ENCODE assay signal across 1 cellular context in genomic region chr20:58839474-58839874, GRCh38.
TF ChIP-seq lines count a peak whose summit lies in the region.

No MANE protein-coding gene starts in this region.

TF ChIP-seq in K562, 482 proteins besides CTCF, POLR2A, EP300 and RAD21 (continued from another document):
- TF ChIP-seq, protein P1, sequence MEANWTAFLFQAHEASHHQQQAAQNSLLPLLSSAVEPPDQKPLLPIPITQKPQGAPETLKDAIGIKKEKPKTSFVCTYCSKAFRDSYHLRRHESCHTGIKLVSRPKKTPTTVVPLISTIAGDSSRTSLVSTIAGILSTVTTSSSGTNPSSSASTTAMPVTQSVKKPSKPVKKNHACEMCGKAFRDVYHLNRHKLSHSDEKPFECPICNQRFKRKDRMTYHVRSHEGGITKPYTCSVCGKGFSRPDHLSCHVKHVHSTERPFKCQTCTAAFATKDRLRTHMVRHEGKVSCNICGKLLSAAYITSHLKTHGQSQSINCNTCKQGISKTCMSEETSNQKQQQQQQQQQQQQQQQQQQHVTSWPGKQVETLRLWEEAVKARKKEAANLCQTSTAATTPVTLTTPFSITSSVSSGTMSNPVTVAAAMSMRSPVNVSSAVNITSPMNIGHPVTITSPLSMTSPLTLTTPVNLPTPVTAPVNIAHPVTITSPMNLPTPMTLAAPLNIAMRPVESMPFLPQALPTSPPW (CRISPR knock-in tag; IDR thresholded peaks at IDR 0.05) = peak; percentile 66
- TF ChIP-seq ZBTB40 (IDR thresholded peaks at IDR 0.05) (no peak), ZBTB40 (CRISPR knock-in tag; IDR thresholded peaks at IDR 0.05) (no peak), MAFG (tag; conservative IDR thresholded peaks at IDR 0.05) (no peak), NKRF (IDR thresholded peaks at IDR 0.05; ENCODE audit: borderline replicate concordance) (no peak), LCOR (CRISPR knock-in tag; IDR thresholded peaks at IDR 0.05) (no peak), SMC3 (conservative IDR thresholded peaks at IDR 0.05; ENCODE audit: insufficient read depth, low read depth, low read length) (peak; percentile 36; the same call in 1 of the 2 replicates), NCOA1 (IDR thresholded peaks at IDR 0.05; ENCODE audit: low read depth) (no peak), ARID3A (IDR thresholded peaks at IDR 0.05; ENCODE audit: borderline replicate concordance, low read depth, low read length) (no peak), NRF1 (conservative IDR thresholded peaks at IDR 0.05 in 1 of 2, IDR thresholded peaks at IDR 0.05 in 1 of 2) (peak; percentile 46 to 50), ZNF174 (CRISPR knock-in tag; IDR thresholded peaks at IDR 0.05) (no peak), ZNF707 (CRISPR knock-in tag; conservative IDR thresholded peaks at IDR 0.05) (no peak), MNT (conservative IDR thresholded peaks at IDR 0.05) (no peak), CXXC5 (CRISPR knock-in tag; IDR thresholded peaks at IDR 0.05) (peak; percentile 33; the same call in 1 of the 2 replicates), ZBTB5 (IDR thresholded peaks at IDR 0.05) (no peak), FOXJ2 (tag; IDR thresholded peaks at IDR 0.05) (no peak), E2F4 (CRISPR knock-in tag; IDR thresholded peaks at IDR 0.05; ENCODE audit: low read depth) (no peak)
- TF ChIP-seq, protein P2, sequence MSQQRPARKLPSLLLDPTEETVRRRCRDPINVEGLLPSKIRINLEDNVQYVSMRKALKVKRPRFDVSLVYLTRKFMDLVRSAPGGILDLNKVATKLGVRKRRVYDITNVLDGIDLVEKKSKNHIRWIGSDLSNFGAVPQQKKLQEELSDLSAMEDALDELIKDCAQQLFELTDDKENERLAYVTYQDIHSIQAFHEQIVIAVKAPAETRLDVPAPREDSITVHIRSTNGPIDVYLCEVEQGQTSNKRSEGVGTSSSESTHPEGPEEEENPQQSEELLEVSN (IDR thresholded peaks at IDR 0.05; ENCODE audit: borderline replicate concordance in 1 of 2, extremely low read depth in 1 of 2, insufficient read depth in 1 of 2, insufficient read length in 1 of 2, low read depth in 1 of 2, low read length in 1 of 2, poor library complexity in 1 of 2, severe bottlenecking in 1 of 2) = peak in 1 of 2 experiments; percentile 46
- TF ChIP-seq, protein P3, sequence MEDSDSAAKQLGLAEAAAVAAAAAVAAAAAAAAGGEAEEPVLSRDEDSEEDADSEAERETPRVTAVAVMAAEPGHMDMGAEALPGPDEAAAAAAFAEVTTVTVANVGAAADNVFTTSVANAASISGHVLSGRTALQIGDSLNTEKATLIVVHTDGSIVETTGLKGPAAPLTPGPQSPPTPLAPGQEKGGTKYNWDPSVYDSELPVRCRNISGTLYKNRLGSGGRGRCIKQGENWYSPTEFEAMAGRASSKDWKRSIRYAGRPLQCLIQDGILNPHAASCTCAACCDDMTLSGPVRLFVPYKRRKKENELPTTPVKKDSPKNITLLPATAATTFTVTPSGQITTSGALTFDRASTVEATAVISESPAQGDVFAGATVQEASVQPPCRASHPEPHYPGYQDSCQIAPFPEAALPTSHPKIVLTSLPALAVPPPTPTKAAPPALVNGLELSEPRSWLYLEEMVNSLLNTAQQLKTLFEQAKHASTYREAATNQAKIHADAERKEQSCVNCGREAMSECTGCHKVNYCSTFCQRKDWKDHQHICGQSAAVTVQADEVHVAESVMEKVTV (CRISPR knock-in tag; IDR thresholded peaks at IDR 0.05) = 0 out of 2 replicates have a peak, but pooled peaks have one; percentile 31
